Comparison of ENCODE assay signal across 1 cellular context in the genomic region with DNA sequence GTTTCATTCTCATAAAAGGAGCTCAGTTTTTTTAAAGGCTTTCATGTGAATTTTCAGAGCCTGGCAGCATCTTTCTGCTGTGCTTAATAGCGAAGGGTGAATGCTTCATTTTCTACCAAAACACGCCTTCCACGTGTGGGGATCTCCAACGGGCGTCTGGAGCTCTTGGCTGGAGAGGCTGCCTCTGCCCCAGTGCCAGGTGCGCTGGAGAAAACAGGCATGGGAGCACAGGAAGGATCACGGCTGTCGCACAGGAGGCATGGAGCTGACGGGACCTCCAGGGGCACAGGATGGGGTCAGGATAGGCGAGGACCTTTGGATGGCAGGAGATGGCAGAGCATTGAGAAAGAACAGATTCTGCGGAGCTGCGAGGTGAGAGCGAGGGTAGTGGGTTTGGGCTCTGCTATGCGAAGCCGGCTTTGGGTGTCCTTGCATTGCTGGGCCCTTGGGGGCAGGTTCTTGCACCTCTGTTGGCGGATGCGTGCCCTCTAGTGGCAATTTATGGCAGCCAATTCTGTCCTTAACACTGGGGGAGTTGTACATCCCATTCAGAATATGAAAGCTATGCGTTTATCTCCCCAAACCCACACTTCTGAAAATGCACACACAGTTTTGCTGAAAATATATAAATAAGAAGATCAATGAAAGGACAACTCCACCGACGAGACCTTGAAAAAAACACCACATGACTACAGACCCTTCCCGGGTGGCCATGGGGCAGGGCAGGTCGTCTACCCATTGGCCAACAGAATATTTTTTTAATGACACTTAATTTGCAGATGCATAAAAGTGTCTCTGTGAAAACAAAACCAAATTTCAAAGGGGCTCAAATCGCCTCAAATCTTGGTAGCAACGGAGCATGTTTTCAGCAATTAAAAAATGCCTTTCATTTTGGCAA.
TF ChIP-seq lines count a peak whose summit lies in the region.

No MANE protein-coding gene starts in this region.

TF ChIP-seq in K562, 482 proteins besides CTCF, POLR2A, EP300 and RAD21:
- TF ChIP-seq RREB1 (CRISPR knock-in tag; IDR thresholded peaks at IDR 0.05) = no peak
- TF ChIP-seq XRCC5 (IDR thresholded peaks at IDR 0.05; ENCODE audit: low read depth, low read length) = peak; percentile 40; the same call in 1 of the 2 replicates
- TF ChIP-seq HNRNPLL (IDR thresholded peaks at IDR 0.05; ENCODE audit: low read depth, low read length, poor library complexity, severe bottlenecking) = no peak
- no peak for TF ChIP-seq TCF7 (IDR thresholded peaks at IDR 0.05; ENCODE audit: borderline replicate concordance)
- TF ChIP-seq SMC3 (conservative IDR thresholded peaks at IDR 0.05; ENCODE audit: insufficient read depth, low read depth, low read length) = peak; percentile 60; the same call in 1 of the 2 replicates
- no peak for TF ChIP-seq TGIF2 (CRISPR knock-in tag; IDR thresholded peaks at IDR 0.05)
- TF ChIP-seq IRF9 (tag; IDR thresholded peaks at IDR 0.05) = no peak
